Comparison of ENCODE assay signal across 19 cellular contexts in the genomic region with DNA sequence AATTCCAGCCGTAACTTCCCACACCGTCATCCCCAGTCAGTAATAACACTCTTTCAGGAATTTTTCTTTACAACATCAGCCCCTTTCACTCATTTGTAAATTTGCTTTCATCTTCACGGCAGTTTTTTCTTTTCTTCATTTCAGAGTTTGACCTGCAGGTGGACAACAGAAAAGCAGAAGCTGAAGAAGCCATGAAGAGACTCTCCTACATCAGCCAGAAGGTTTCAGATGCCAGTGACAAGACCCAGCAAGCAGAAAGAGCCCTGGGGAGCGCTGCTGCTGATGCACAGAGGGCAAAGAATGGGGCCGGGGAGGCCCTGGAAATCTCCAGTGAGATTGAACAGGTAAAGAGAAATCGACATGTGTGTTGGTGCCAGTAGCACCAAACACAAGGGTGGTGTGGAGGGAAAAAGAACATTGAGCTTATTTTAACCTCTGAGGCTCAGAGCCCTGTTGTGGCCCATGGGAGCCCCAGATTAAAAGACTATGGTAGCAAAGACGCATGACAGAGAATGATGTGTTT. TPM values are rescaled to one million over a fixed set of nuclear protein-coding genes. Genes with fewer than 3 reads are reported as not detected.
DNase-seq lines count a peak whose midpoint lies in the region; ATAC-seq and TF ChIP-seq lines count a peak whose summit lies in the region.
"Had no signal": no experiment of that assay in that cellular context is flagged by ENCODE, and none has a peak within 500 bp of the region (broad histone marks: within the 10 kb centered on the region; RNA-seq: fewer than 3 reads in every experiment).

No MANE protein-coding gene starts in this region.

- ATAC-seq in GM18867 (IDR thresholded peaks at IDR 0.05; ENCODE audit: unreplicated experiment) (peak; percentile 72), gastroesophageal sphincter (no peak)
- no peak for ATAC-seq in stimulated activated naive CD8-positive, alpha-beta T cell treated with anti-CD3 and anti-CD28 coated beads, Interleukin-15, Interleukin-2, amounts not matched to agents 100 U/mL and 50 U/mL, for 24 hours
- ATAC-seq: natural killer cell treated with Interleukin-12 subunit alpha and Interleukin-12 subunit beta and Interleukin-15 and Interleukin-18, amount 100 ng/mL, for 72 hours had no signal

- no peak overlapping the region for H3K9ac ChIP-seq in skeletal muscle tissue (ENCODE audit: low read depth in 1 of 3, low read length in 3 of 3)

- H3K36me3 ChIP-seq in Peyer's patch: peaks cover 0 to 11% (median 0%) of the 10 kb centered on the region in 3 donors
- H3K36me3 ChIP-seq in gastroesophageal sphincter: peaks cover 0 to 14% of the 10 kb centered on the region in 2 donors
- no peaks in the 10 kb centered on the region for H3K36me3 ChIP-seq in skeletal muscle tissue (ENCODE audit: control insufficient read depth in 3 of 3, insufficient read depth in 3 of 3, low read length in 3 of 3)

- TF ChIP-seq CTCF in Peyer's patch (IDR thresholded peaks at IDR 0.05) (no peak), gastroesophageal sphincter (IDR thresholded peaks at IDR 0.05) (peak in 1 of 4 experiments; percentile 15)

- peaks cover 0 to 2% (median 0%) of the 10 kb centered on the region in 4 donors for H3K4me1 ChIP-seq in Peyer's patch
- peaks cover 0 to 36% (median 7%) of the 10 kb centered on the region in 3 donors for H3K4me1 ChIP-seq in gastroesophageal sphincter
- H3K4me1 ChIP-seq in skeletal muscle tissue (ENCODE audit: control insufficient read depth in 3 of 3, insufficient read depth in 3 of 3, low read length in 3 of 3): peaks cover 10 to 17% (median 10%) of the 10 kb centered on the region in 3 donors

- DNase-seq in Peyer's patch: no peak
- DNase-seq in EL: no peak
- no peak for DNase-seq in SIG-M5 treated with dmso at 0.1 percent for 504 hours (lab: John Stamatoyannopoulos, UW; ENCODE audit: unreplicated experiment)
- no peak for DNase-seq in stimulated activated naive CD8-positive, alpha-beta T cell treated with anti-CD3 and anti-CD28 coated beads, Interleukin-15, Interleukin-2, amounts not matched to agents 100 U/mL and 50 U/mL, for 24 hours
- DNase-seq in midbrain (lab: John Stamatoyannopoulos, UW): no peak
- DNase-seq: activated B cell treated with CpG ODN at 0.5 μM for 24 hours; CD8-positive, alpha-beta memory T cell; cortex of kidney; H9; immature natural killer cell; MV-4-11; NCI-H2081 treated with DMSO at 0.1 percent for 48 hours; NCI-H526 had no signal

- no peak for TF ChIP-seq EP300 in gastroesophageal sphincter (IDR thresholded peaks at IDR 0.05)

- H3K9me3 ChIP-seq in Peyer's patch (no peaks in the 10 kb centered on the region), gastroesophageal sphincter (no peaks in the 10 kb centered on the region), skeletal muscle tissue (ENCODE audit: control insufficient read depth in 3 of 3, low read length in 3 of 3) (no peaks in the 10 kb centered on the region)
- H3K9me3 ChIP-seq: psoas muscle had no signal

- H3K27me3 ChIP-seq in Peyer's patch: no peaks in the 10 kb centered on the region
- no peaks in the 10 kb centered on the region for H3K27me3 ChIP-seq in gastroesophageal sphincter
- no peaks in the 10 kb centered on the region for H3K27me3 ChIP-seq in skeletal muscle tissue (ENCODE audit: control insufficient read depth in 3 of 3, insufficient read depth in 3 of 3, low read length in 3 of 3)

- 83 to 100% methylated on average over 4 to 7 of the region's 7 CpGs for WGBS in gastroesophageal sphincter (ENCODE audit: low coverage in 1 of 2), 2 donors

- TF ChIP-seq POLR2A in Peyer's patch (IDR thresholded peaks at IDR 0.05) (no peak), gastroesophageal sphincter (IDR thresholded peaks at IDR 0.05) (no peak)

- H3K27ac ChIP-seq in Peyer's patch: peak overlapping the region in 3 of 4 donors; percentile 9 to 27 (median 25)
- peak overlapping the region in 3 of 4 donors; percentile 65 to 78 (median 75) for H3K27ac ChIP-seq in gastroesophageal sphincter
- H3K27ac ChIP-seq in skeletal muscle tissue (ENCODE audit: low read depth, low read length): peak overlapping the region; percentile 72
- H3K27ac ChIP-seq: psoas muscle had no signal

- H3K4me3 ChIP-seq in Peyer's patch: no peak overlapping the region
- no peak overlapping the region for H3K4me3 ChIP-seq in gastroesophageal sphincter
- H3K4me3 ChIP-seq in skeletal muscle tissue (ENCODE audit: low read length in 3 of 3): no peak overlapping the region
- H3K4me3 ChIP-seq: psoas muscle had no signal

RNA-seq across cellular contexts. Expression of gene LAMC2, which starts 53.2 kb away (rescaled TPM):
- 10 to 100 TPM in 3 of 4 donors, 1 to 10 TPM in 1; 3.3 to 29.7 (median 17.3) TPM for total RNA-seq in Peyer's patch
- 10 to 100 TPM; 10.2 to 43.4 (median 18.4) TPM for total RNA-seq in gastroesophageal sphincter
- total RNA-seq in skeletal muscle tissue: 0.52 TPM
- total RNA-seq: activated B cell treated with CpG ODN at 0.5 μM for 24 hours; CD8-positive, alpha-beta memory T cell; natural killer cell treated with Interleukin-12 subunit alpha and Interleukin-12 subunit beta and Interleukin-15 and Interleukin-18, amount 100 ng/mL, for 72 hours; T-helper 2 cell treated with Interferon-gamma antibody and Interleukin-4, amounts not matched to agents 100 ng/mL and 5 ng/mL, for 36 hours had no signal

Comparison
In these comparisons a context has a peak if more than half of its experiments do, and no peak if none do; other contexts are left out.
1. H3K27ac ChIP-seq: peak in every context shown above with its lines; median percentile 75 in gastroesophageal sphincter; 72 in skeletal muscle tissue; 25 in Peyer's patch.